2 cellular contexts compared by ENCODE assay signal in genomic region chr6:107032051-107032450, GRCh38.
TF ChIP-seq lines count a peak whose summit lies in the region.

No MANE protein-coding gene starts in this region.

TF ChIP-seq in GM23338, 12 proteins besides CTCF, POLR2A, EP300 and RAD21:
- TF ChIP-seq EZH2phosphoT487 (IDR thresholded peaks at IDR 0.05; ENCODE audit: unreplicated experiment) (no peak), JUNB (IDR thresholded peaks at IDR 0.05; ENCODE audit: unreplicated experiment) (no peak), ETS1 (IDR thresholded peaks at IDR 0.05) (no peak), NANOG (IDR thresholded peaks at IDR 0.05; ENCODE audit: borderline replicate concordance) (no peak), CREB1 (CRISPR knock-in tag; IDR thresholded peaks at IDR 0.05; ENCODE audit: low read depth) (no peak), REST (IDR thresholded peaks at IDR 0.05; ENCODE audit: unreplicated experiment) (no peak), ZNF331 (CRISPR knock-in tag; IDR thresholded peaks at IDR 0.05; ENCODE audit: low read depth) (no peak), STAT1 (IDR thresholded peaks at IDR 0.05; ENCODE audit: unreplicated experiment) (no peak)

TF ChIP-seq in SK-N-SH treated with all-trans-retinoic acid at 6 μM for 48 hours, 23 proteins besides CTCF, POLR2A, EP300 and RAD21:
- TF ChIP-seq TSHZ2 (CRISPR knock-in tag; IDR thresholded peaks at IDR 0.05) = no peak
- no peak for TF ChIP-seq GLIS3 (CRISPR knock-in tag; IDR thresholded peaks at IDR 0.05)
- TF ChIP-seq ARNTL (CRISPR knock-in tag; IDR thresholded peaks at IDR 0.05; ENCODE audit: borderline replicate concordance, low read depth) = no peak
- no peak for TF ChIP-seq POU6F1 (CRISPR knock-in tag; IDR thresholded peaks at IDR 0.05; ENCODE audit: borderline replicate concordance, low read depth)
- TF ChIP-seq ZFP3 (CRISPR knock-in tag; IDR thresholded peaks at IDR 0.05) = no peak
- TF ChIP-seq ZC3H10 (CRISPR knock-in tag; IDR thresholded peaks at IDR 0.05) = no peak
- TF ChIP-seq BACH2 (CRISPR knock-in tag; IDR thresholded peaks at IDR 0.05; ENCODE audit: borderline replicate concordance) = no peak
- TF ChIP-seq CSDC2 (CRISPR knock-in tag; IDR thresholded peaks at IDR 0.05) = no peak
- TF ChIP-seq CSRNP3 (CRISPR knock-in tag; IDR thresholded peaks at IDR 0.05) = no peak
- no peak for TF ChIP-seq SNAI2 (CRISPR knock-in tag; IDR thresholded peaks at IDR 0.05)
- no peak for TF ChIP-seq PATZ1 (CRISPR knock-in tag; IDR thresholded peaks at IDR 0.05; ENCODE audit: borderline replicate concordance)
- no peak for TF ChIP-seq ZNF70 (CRISPR knock-in tag; IDR thresholded peaks at IDR 0.05)
- TF ChIP-seq ZNF8 (CRISPR knock-in tag; IDR thresholded peaks at IDR 0.05) = no peak
